Comparison of ENCODE assay signal across 8 cellular contexts in genomic region chr7:100563809-100564400, GRCh38. TPM values are rescaled to one million over a fixed set of nuclear protein-coding genes. Genes with fewer than 3 reads are reported as not detected.
DNase-seq lines count a peak whose midpoint lies in the region; ATAC-seq lines count a peak whose summit lies in the region.

No MANE protein-coding gene starts in this region.

- peak; percentile 68 to 78 for ATAC-seq in activated CD4-positive, CD25-positive, alpha-beta regulatory T cell treated with anti-CD3 and anti-CD28 coated beads, Interleukin-2, amount 50 U/mL, for 24 hours
- ATAC-seq in left colon = peak; percentile 32
- ATAC-seq in HG02840 (IDR thresholded peaks at IDR 0.05; ENCODE audit: low FRiP score, unreplicated experiment) = no peak

- intact Hi-C loops in left colon (cut with DNase I, micrococcal nuclease) = no loop called here

- DNase-seq in NCI-H524 (lab: John Stamatoyannopoulos, UW) (peak; percentile 24 to 37), NCI-H524 treated with DMSO at 0.1 percent for 48 hours (lab: John Stamatoyannopoulos, UW) (no peak), NCI-H187 treated with DMSO at 0.1 percent for 48 hours (lab: John Stamatoyannopoulos, UW) (peak; percentile 25), left colon (peak; percentile 70 to 92)
- DNase-seq in central memory CD4-positive, alpha-beta T cell = peak; percentile 71
- peak; percentile 71 to 82 (median 76) for DNase-seq in stimulated activated CD4-positive, alpha-beta T cell treated with anti-CD3 and anti-CD28 coated beads, TNF-alpha, amount 100 ng/mL, for 24 hours (ENCODE audit: low read depth in 3 of 3)

RNA-seq across cellular contexts. Expression of gene SAP25, which starts 9.8 kb away (rescaled TPM):
- 1 to 10 TPM; 1.1 TPM for total RNA-seq in left colon

RNA-seq across cellular contexts. Expression of gene LRCH4, which starts 22.0 kb away (rescaled TPM):
- 10 to 100 TPM; 66.4 to 69.0 TPM for total RNA-seq in left colon

RNA-seq across cellular contexts. Expression of gene FBXO24, which starts 22.2 kb away (rescaled TPM):
- under 1 TPM; 0.34 to 0.58 TPM for total RNA-seq in left colon

RNA-seq across cellular contexts. Expression of gene AGFG2, which starts 24.9 kb away (rescaled TPM):
- 10 to 100 TPM; 65.0 to 75.5 TPM for total RNA-seq in left colon

RNA-seq across cellular contexts. Expression of gene PCOLCE, which starts 38.3 kb away (rescaled TPM):
- 10 to 100 TPM in 1 of 2 donors, 1 to 10 TPM in 1; 8.1 to 15.4 TPM for total RNA-seq in left colon
